ENCODE assay signal across 34 cellular contexts in the genomic region with DNA sequence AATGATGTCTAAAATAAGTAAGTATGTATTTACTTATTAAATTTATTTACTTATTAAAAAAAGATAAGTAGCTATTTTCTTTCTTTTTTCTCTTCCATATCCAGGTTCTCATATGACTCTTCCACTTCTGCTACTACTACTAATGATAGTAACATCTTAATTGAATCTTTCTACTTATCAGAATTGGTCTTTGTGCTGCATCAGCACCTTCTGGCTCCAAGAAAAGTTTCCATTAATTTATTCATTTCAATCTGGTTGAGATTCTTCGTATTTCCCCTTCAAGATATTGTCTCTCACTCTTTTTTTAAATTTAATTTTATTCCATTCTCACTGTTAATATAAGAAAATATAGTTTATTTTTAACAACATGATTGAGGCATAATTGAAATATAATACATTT.
"Had no signal": no experiment of that assay in that cellular context is flagged by ENCODE, and none has a peak within 500 bp of the region (broad histone marks: within the 10 kb centered on the region; RNA-seq: fewer than 3 reads in every experiment).

No MANE protein-coding gene starts in this region.

- H3K27ac ChIP-seq: adrenal gland, ascending aorta, body of pancreas, brain microvascular endothelial cell, breast epithelium, cardiac muscle cell had no signal

- H3K4me1 ChIP-seq: adrenal gland, ascending aorta, body of pancreas, breast epithelium had no signal

- DNase-seq: activated effector memory CD4-positive, alpha-beta T cell treated with anti-CD3 and anti-CD28 coated beads, Interleukin-2, amount 50 U/mL, for 16 hours; activated effector memory CD4-positive, alpha-beta T cell treated with Interleukin-2 at 50 U/mL for 16 hours; activated gamma-delta T cell; activated gamma-delta T cell treated with Interleukin-2 at 50 U/mL for 16 hours; activated naive CD4-positive, alpha-beta T cell; activated naive CD4-positive, alpha-beta T cell treated with anti-CD3 and anti-CD28 coated beads for 36 hours; activated naive CD4-positive, alpha-beta T cell treated with anti-CD3 and anti-CD28 coated beads, Interleukin-2, amount 10 ng/mL, durations not matched to agents 7 days and 5 days; activated naive CD4-positive, alpha-beta T cell treated with anti-CD3 and anti-CD28 coated beads, Interleukin-2, amount 50 U/mL, for 16 hours; activated naive CD4-positive, alpha-beta T cell treated with Interleukin-2 at 50 U/mL for 16 hours; activated naive CD8-positive, alpha-beta T cell treated with anti-CD3 and anti-CD28 coated beads for 36 hours; activated naive CD8-positive, alpha-beta T cell treated with anti-CD3 and anti-CD28 coated beads, Interleukin-2, amount 10 ng/mL, durations not matched to agents 7 days and 5 days; activated naive CD8-positive, alpha-beta T cell treated with anti-CD3 and anti-CD28 coated beads, Interleukin-2, amount 50 U/mL, for 24 hours; activated T-cell treated with anti-CD3 and anti-CD28 coated beads, Interleukin-2, amount 50 U/mL, for 1 hour; activated T-cell treated with anti-CD3 and anti-CD28 coated beads, Interleukin-2, amount 50 U/mL, for 24 hours; activated T-cell treated with anti-CD3 and anti-CD28 coated beads, Interleukin-2, amount 50 U/mL, for 4 hours; activated T-cell treated with anti-CD3 and anti-CD28 coated beads, Interleukin-2, amount 50 U/mL, for 48 hours; activated T-cell treated with anti-CD3 and anti-CD28 coated beads, Interleukin-2, amount 50 U/mL, for 72 hours; adrenal gland; amniotic stem cell; amygdala; anterior cingulate cortex; aorta; body of pancreas; brain microvascular endothelial cell; caudate nucleus; central memory CD4-positive, alpha-beta T cell; cerebellar nuclear complex had no signal

- H3K36me3 ChIP-seq: adrenal gland, ascending aorta, brain microvascular endothelial cell, breast epithelium, cardiac muscle cell had no signal

- FAIRE-seq: astrocyte, bronchial epithelial cell had no signal

- H3K27me3 ChIP-seq: adrenal gland, ascending aorta, body of pancreas, brain microvascular endothelial cell, breast epithelium, cardiac muscle cell had no signal

- ATAC-seq: activated naive CD4-positive, alpha-beta T cell treated with anti-CD3 and anti-CD28 coated beads, Interleukin-2, amount 50 U/mL, for 72 hours; activated naive CD8-positive, alpha-beta T cell treated with anti-CD3 and anti-CD28 coated beads, Interleukin-2, amount 50 U/mL, for 24 hours; activated T-cell treated with anti-CD3 and anti-CD28 coated beads, Interleukin-2, amount 50 U/mL, for 4 hours; activated T-cell treated with anti-CD3 and anti-CD28 coated beads, Interleukin-2, amount 50 U/mL, for 72 hours; activated T-helper 17 cell treated with anti-CD3 and anti-CD28 coated beads, Interleukin-2, amount 50 U/mL, for 72 hours; body of pancreas had no signal

- H3K9me3 ChIP-seq: adrenal gland, ascending aorta, body of pancreas, breast epithelium had no signal

- H3K4me3 ChIP-seq: adrenal gland, ascending aorta, body of pancreas, breast epithelium, cardiac muscle cell had no signal
